ENCODE assay signal across 9 cellular contexts in the genomic region with DNA sequence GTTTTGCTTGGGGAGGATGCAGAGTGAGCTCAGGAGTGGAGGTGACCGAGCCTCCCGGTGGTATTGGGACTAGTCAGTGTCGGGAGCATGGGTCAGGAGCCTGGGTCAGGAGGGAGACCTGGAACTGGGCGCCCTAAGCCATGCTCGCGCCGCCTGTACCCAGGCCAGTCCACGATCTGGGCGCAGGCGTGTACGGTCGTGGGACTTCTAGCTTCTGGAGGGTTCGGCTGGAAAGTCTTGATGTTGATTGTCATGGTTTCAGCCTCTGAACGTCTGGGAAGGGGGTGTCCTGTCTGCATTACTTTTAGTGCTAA. TPM values are rescaled to one million over a fixed set of nuclear protein-coding genes. Genes with fewer than 3 reads are reported as not detected.
DNase-seq lines count a peak whose midpoint lies in the region; ATAC-seq and TF ChIP-seq lines count a peak whose summit lies in the region.
"Had no signal": no experiment of that assay in that cellular context is flagged by ENCODE, and none has a peak within 500 bp of the region (broad histone marks: within the 10 kb centered on the region; RNA-seq: fewer than 3 reads in every experiment).

No MANE protein-coding gene starts in this region.

- DNase-seq in activated CD4-positive, alpha-beta T cell treated with anti-CD3 and anti-CD28 coated beads for 36 hours: no peak
- no peak for DNase-seq in activated CD4-positive, alpha-beta T cell treated with anti-CD3 and anti-CD28 coated beads, Interleukin-2, amount 50 U/mL, for 1 hour
- DNase-seq in esophagus squamous epithelium (lab: John Stamatoyannopoulos, UW) (no peak), foreskin melanocyte (no peak), GM13976 (ENCODE audit: low spot score) (no peak)
- DNase-seq in stimulated activated CD4-positive, alpha-beta T cell treated with anti-CD3 and anti-CD28 coated beads, Interleukin-4, amount 100 ng/mL, for 4 hours: no peak

- H3K4me3 ChIP-seq in KMS-11 (IDR thresholded peaks at IDR 0.05; ENCODE audit: insufficient read depth, low read depth, low read length) (no peak overlapping the region), esophagus squamous epithelium (peak overlapping the region in 1 of 4 donors; percentile 62), skin epidermis (peak overlapping the region in 4 of 7 experiments; percentile 36 to 78 (median 62))
- H3K4me3 ChIP-seq: BLaER1 had no signal

- H3K4me3 Mint-ChIP-seq in activated CD4-positive, alpha-beta T cell treated with anti-CD3 and anti-CD28 coated beads for 36 hours: no peak overlapping the region

- H3K27ac ChIP-seq in KMS-11: no peak overlapping the region; the same call in none of the 2 replicates
- H3K27ac ChIP-seq in esophagus squamous epithelium: peak overlapping the region in 3 of 4 donors; percentile 90 to 93 (median 92)
- H3K27ac ChIP-seq in skin epidermis: peak overlapping the region; percentile 71 to 94 (median 88)
- H3K27ac ChIP-seq: BLaER1 had no signal

- H3K27me3 Mint-ChIP-seq in activated CD4-positive, alpha-beta T cell treated with anti-CD3 and anti-CD28 coated beads for 36 hours: no peaks in the 10 kb centered on the region

- no peaks in the 10 kb centered on the region for H3K9me3 ChIP-seq in esophagus squamous epithelium
- H3K9me3 ChIP-seq: BLaER1 had no signal

- in situ Hi-C loops in GM13976 (cut with MboI; ENCODE audit: low sequenced_read_pairs, unreplicated experiment): no loop called here

- POLR2A ChIA-PET in activated CD4-positive, alpha-beta T cell treated with anti-CD3 and anti-CD28 coated beads for 36 hours (lab: Charles Lee): interaction anchor here (0.6 to 2.8 kb wide), 6 partner anchors 29 to 274 kb away, joined by 3 to 31 read pairs (median 6); partner anchors contain the start of genes KLHL15 and SAT1

- peaks cover 10% of the 10 kb centered on the region for H3K4me1 Mint-ChIP-seq in activated CD4-positive, alpha-beta T cell treated with anti-CD3 and anti-CD28 coated beads for 36 hours

- H3K27me3 ChIP-seq in KMS-11 (ENCODE audit: insufficient read depth, low read depth): no peaks in the 10 kb centered on the region
- H3K27me3 ChIP-seq in esophagus squamous epithelium: no peaks in the 10 kb centered on the region
- H3K27me3 ChIP-seq: BLaER1 had no signal

- no peak overlapping the region for H3K27ac Mint-ChIP-seq in activated CD4-positive, alpha-beta T cell treated with anti-CD3 and anti-CD28 coated beads for 36 hours

- H4K20me1 ChIP-seq in KMS-11 (ENCODE audit: insufficient read depth): no peaks in the 10 kb centered on the region
- H4K20me1 ChIP-seq: BLaER1 had no signal

- H3K4me1 ChIP-seq in KMS-11 (ENCODE audit: low read depth, poor library complexity, severe bottlenecking): peaks cover 7% of the 10 kb centered on the region
- H3K4me1 ChIP-seq in esophagus squamous epithelium: peaks cover 0 to 7% (median 0%) of the 10 kb centered on the region in 3 donors
- H3K4me1 ChIP-seq: BLaER1 had no signal

- no CpG with 5 or more reads among the region's 14 CpGs for WGBS in esophagus squamous epithelium, 2 donors

- H3K9ac ChIP-seq in KMS-11: no peak overlapping the region; the same call in 1 of the 2 replicates
- H3K9ac ChIP-seq: BLaER1 had no signal

- ATAC-seq in activated CD4-positive, alpha-beta T cell treated with anti-CD3 and anti-CD28 coated beads for 36 hours: peak; percentile 7

- peaks cover 27% of the 10 kb centered on the region for H3K79me2 ChIP-seq in KMS-11 (ENCODE audit: insufficient read depth, low read depth)

- no peak for TF ChIP-seq CTCF in KMS-11 (conservative IDR thresholded peaks at IDR 0.05; ENCODE audit: low read depth, low read length)
- no peak for TF ChIP-seq CTCF in esophagus squamous epithelium (IDR thresholded peaks at IDR 0.05)
- no peak for TF ChIP-seq CTCF in GM13976 (IDR thresholded peaks at IDR 0.05; ENCODE audit: borderline replicate concordance, control extremely low read depth, extremely low read depth, insufficient read depth, missing control alignments)

- peaks cover 16% of the 10 kb centered on the region for H3K36me3 Mint-ChIP-seq in activated CD4-positive, alpha-beta T cell treated with anti-CD3 and anti-CD28 coated beads for 36 hours (ENCODE audit: low read depth)

- no peak overlapping the region for H3K4me2 ChIP-seq in KMS-11
- H3K4me2 ChIP-seq: BLaER1 had no signal

- intact Hi-C loops in activated CD4-positive, alpha-beta T cell treated with anti-CD3 and anti-CD28 coated beads for 36 hours (cut with DNase I, micrococcal nuclease): loop anchor here in 1 of 2 experiments (2.0 kb wide), 1 partner anchor 392 kb away; no protein-coding TSS in a partner anchor
- intact Hi-C loops in esophagus squamous epithelium (cut with DNase I): loop anchor here (10.0 kb wide), 1 partner anchor 150 kb away; the partner anchor contains the start of genes APOO and CXorf58

- H3K36me3 ChIP-seq in KMS-11 (ENCODE audit: insufficient read depth) (peaks cover 3% of the 10 kb centered on the region; the same call in 1 of the 2 replicates), esophagus squamous epithelium (peaks cover 0 to 35% (median 4%) of the 10 kb centered on the region in 3 donors)
- H3K36me3 ChIP-seq: BLaER1 had no signal

- no peaks in the 10 kb centered on the region for H3K9me3 Mint-ChIP-seq in activated CD4-positive, alpha-beta T cell treated with anti-CD3 and anti-CD28 coated beads for 36 hours (ENCODE audit: low read depth)

- H2AFZ ChIP-seq in KMS-11 (ENCODE audit: low read depth): peak overlapping the region; percentile 71

- CTCF ChIA-PET in activated CD4-positive, alpha-beta T cell treated with anti-CD3 and anti-CD28 coated beads for 36 hours (lab: Charles Lee): interaction anchor here (0.6 to 2.8 kb wide), 10 partner anchors 12 to 316 kb away, joined by 3 to 32 read pairs (median 4); partner anchors contain the start of genes APOO, CXorf58 and KLHL15

- TF ChIP-seq POLR2A in esophagus squamous epithelium (IDR thresholded peaks at IDR 0.05): no peak

RNA-seq across cellular contexts. Expression of gene EIF2S3, which starts 0.2 kb away (rescaled TPM):
- total RNA-seq in activated CD4-positive, alpha-beta T cell treated with anti-CD3 and anti-CD28 coated beads for 36 hours: 100 to 1,000 TPM; 316 to 336 TPM
- total RNA-seq in esophagus squamous epithelium: 100 to 1,000 TPM in 3 of 4 donors, 10 to 100 TPM in 1; 70.5 to 158 (median 133) TPM

RNA-seq across cellular contexts. Expression of gene KLHL15, which starts 28.0 kb away (rescaled TPM):
- total RNA-seq in activated CD4-positive, alpha-beta T cell treated with anti-CD3 and anti-CD28 coated beads for 36 hours: 10 to 100 TPM in 1 of 2 experiments, 1 to 10 TPM in 1; 9.3 to 11.8 TPM
- 10 to 100 TPM in 1 of 4 donors, 1 to 10 TPM in 3; 2.5 to 11.8 (median 5.4) TPM for total RNA-seq in esophagus squamous epithelium
